In genomic region chr12:94873368-94874085, GRCh38 we compare ENCODE assay signal across 8 cellular contexts.
DNase-seq lines count a peak whose midpoint lies in the region; ATAC-seq, FAIRE-seq and TF ChIP-seq lines count a peak whose summit lies in the region.

No MANE protein-coding gene starts in this region.

- H3F3A ChIP-seq in PC-3 (ENCODE audit: low read length, unreplicated experiment) = no peaks in the 10 kb centered on the region

- intact Hi-C loops in PC-3 (cut with micrococcal nuclease) = loop anchor here (10.0 kb wide), 1 partner anchor 329 kb away; no protein-coding TSS in a partner anchor

- peak overlapping the region; percentile 99 for H3K4me2 ChIP-seq in A549
- H3K4me2 ChIP-seq in PC-3 (ENCODE audit: low read length) = peak overlapping the region; percentile 55
- peak overlapping the region; percentile 45 for H3K4me2 ChIP-seq in osteoblast (ENCODE audit: insufficient read depth, low read length)

- POLR2A ChIA-PET in A549 (lab: Yijun Ruan, JAX) (no interaction called here), PC-3 (lab: Charles Lee; ENCODE audit: unreplicated experiment) (no interaction called here)

- no peaks in the 10 kb centered on the region for H3K9me2 ChIP-seq in PC-3 (replicated peaks; ENCODE audit: low read length)

- no peaks in the 10 kb centered on the region for H3K9me3 ChIP-seq in A549
- no peaks in the 10 kb centered on the region for H3K9me3 ChIP-seq in PC-3 (ENCODE audit: low read length)
- H3K9me3 ChIP-seq in osteoblast (ENCODE audit: low read depth, low read length) = no peaks in the 10 kb centered on the region

- no peak for TF ChIP-seq RAD21 in A549 (conservative IDR thresholded peaks at IDR 0.05 in 1 of 2, IDR thresholded peaks at IDR 0.05 in 1 of 2)

- TF ChIP-seq CTCF in A549 (IDR thresholded peaks at IDR 0.05) (no peak), PC-3 (conservative IDR thresholded peaks at IDR 0.05; ENCODE audit: low read depth, low read length) (no peak), fibroblast of villous mesenchyme (IDR thresholded peaks at IDR 0.05; ENCODE audit: insufficient read depth, low read depth, low read length) (no peak), osteoblast (IDR thresholded peaks at IDR 0.05; ENCODE audit: extremely low read depth, low read depth, low read length) (no peak)

- 0 out of 2 replicates have a peak overlapping the region, but pooled peaks have one; percentile 20 for H2AFZ ChIP-seq in PC-3 (ENCODE audit: low read length)
- H2AFZ ChIP-seq in osteoblast (ENCODE audit: low read length) = no peak overlapping the region

- H3K9ac ChIP-seq in PC-3 (ENCODE audit: low read length) = no peak overlapping the region

- H3K4me1 ChIP-seq in A549 (peaks cover 19% of the 10 kb centered on the region; the same call in 2 of the 3 replicates), PC-3 (ENCODE audit: insufficient read depth, low read length) (no peaks in the 10 kb centered on the region), osteoblast (ENCODE audit: insufficient read depth, low read length) (no peaks in the 10 kb centered on the region)

- H3K36me3 ChIP-seq in PC-3 (ENCODE audit: low read depth, low read length) = no peaks in the 10 kb centered on the region
- no peaks in the 10 kb centered on the region for H3K36me3 ChIP-seq in osteoblast (ENCODE audit: insufficient read depth, low read length)

- peak overlapping the region in 1 of 2 experiments; percentile 70; a peak in 3 of 6 replicates for H3K27ac ChIP-seq in A549
- no peak overlapping the region for H3K27ac ChIP-seq in PC-3 (ENCODE audit: low read length)
- no peak overlapping the region for H3K27ac ChIP-seq in osteoblast (ENCODE audit: low read depth, low read length)

- no TSS peak for BruUV-seq in PC-3 (replicated peaks; lab: Mats Ljungman, UMichigan)

- 9% methylated on average over 10 of the region's 93 CpGs for WGBS in A549 (ENCODE audit: missing lambda C conversion rate)

- H3K4me3 ChIP-seq in A549 (peak overlapping the region; percentile 63), PC-3 (ENCODE audit: low read length) (peak overlapping the region; percentile 40), fibroblast of villous mesenchyme (ENCODE audit: low read depth, low read length) (peak overlapping the region; percentile 68), osteoblast (ENCODE audit: insufficient read depth, low read length) (no peak overlapping the region)

- peak in 1 of 2 experiments; percentile 26 for DNase-seq in A549 (ENCODE audit: low read depth in 1 of 2, low spot score in 1 of 2)
- DNase-seq in PC-3 = no peak
- peak; percentile 49 for DNase-seq in fibroblast of villous mesenchyme (ENCODE audit: low read depth)
- DNase-seq in osteoblast (ENCODE audit: insufficient read length, low spot score, missing footprints) = peak; percentile 75
- DNase-seq in DMS153 treated with DMSO at 0.1 percent for 48 hours (lab: John Stamatoyannopoulos, UW; ENCODE audit: unreplicated experiment) = no peak
- no peak for DNase-seq in activated CD4-positive, alpha-beta T cell treated with anti-CD3 and anti-CD28 coated beads for 48 hours

- no peak for TF ChIP-seq EP300 in A549 (IDR thresholded peaks at IDR 0.05)

- ATAC-seq in A549 (peak; percentile 52 to 59), GM18498 (IDR thresholded peaks at IDR 0.05; ENCODE audit: unreplicated experiment) (peak; percentile 83), HG02678 (IDR thresholded peaks at IDR 0.05; ENCODE audit: unreplicated experiment) (peak; percentile 82), PC-3 (peak; percentile 61)

- CTCF ChIA-PET in A549 (lab: Yijun Ruan, JAX) (interaction anchor here (0.9 to 1.6 kb wide), 6 partner anchors 53 to 327 kb away, joined by 3 to 5 read pairs (median 3); no protein-coding TSS in a partner anchor), PC-3 (lab: Charles Lee) (no interaction called here)

- no peak for FAIRE-seq in A549 (lab: Jason Lieb, UNC)

- H3K79me2 ChIP-seq in PC-3 (ENCODE audit: low read length) (no peaks in the 10 kb centered on the region), osteoblast (ENCODE audit: insufficient read depth, low read length) (no peaks in the 10 kb centered on the region)

- H3K27me3 ChIP-seq in PC-3 (ENCODE audit: low read length) = peaks cover 58% of the 10 kb centered on the region
- peaks cover 59% of the 10 kb centered on the region for H3K27me3 ChIP-seq in osteoblast (ENCODE audit: insufficient read depth, low read length)

- TF ChIP-seq POLR2A in A549 (IDR thresholded peaks at IDR 0.05; ENCODE audit: low read length) = no peak

- H4K20me1 ChIP-seq in PC-3 (ENCODE audit: low read length) = 0 out of 2 replicates have a peak, but pooled peaks cover 3% of the 10 kb centered on the region
- H4K20me1 ChIP-seq in osteoblast (ENCODE audit: insufficient read depth, low read length) = no peaks in the 10 kb centered on the region

TF ChIP-seq in A549, 52 proteins besides CTCF, POLR2A, EP300 and RAD21:
- TF ChIP-seq SREBF2 (IDR thresholded peaks at IDR 0.05) = no peak
- no peak for TF ChIP-seq MAFK (IDR thresholded peaks at IDR 0.05; ENCODE audit: partially characterized antibody)
- no peak for TF ChIP-seq HDAC2 (IDR thresholded peaks at IDR 0.05)
- TF ChIP-seq, protein P1, sequence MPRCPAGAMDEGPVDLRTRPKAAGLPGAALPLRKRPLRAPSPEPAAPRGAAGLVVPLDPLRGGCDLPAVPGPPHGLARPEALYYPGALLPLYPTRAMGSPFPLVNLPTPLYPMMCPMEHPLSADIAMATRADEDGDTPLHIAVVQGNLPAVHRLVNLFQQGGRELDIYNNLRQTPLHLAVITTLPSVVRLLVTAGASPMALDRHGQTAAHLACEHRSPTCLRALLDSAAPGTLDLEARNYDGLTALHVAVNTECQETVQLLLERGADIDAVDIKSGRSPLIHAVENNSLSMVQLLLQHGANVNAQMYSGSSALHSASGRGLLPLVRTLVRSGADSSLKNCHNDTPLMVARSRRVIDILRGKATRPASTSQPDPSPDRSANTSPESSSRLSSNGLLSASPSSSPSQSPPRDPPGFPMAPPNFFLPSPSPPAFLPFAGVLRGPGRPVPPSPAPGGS (IDR thresholded peaks at IDR 0.05) = no peak
- TF ChIP-seq ZSCAN20 (CRISPR knock-in tag; IDR thresholded peaks at IDR 0.05) = no peak
- TF ChIP-seq CEBPB (IDR thresholded peaks at IDR 0.05) = no peak
- no peak for TF ChIP-seq KDM5A (IDR thresholded peaks at IDR 0.05)
- TF ChIP-seq CBX2 (IDR thresholded peaks at IDR 0.05; ENCODE audit: borderline replicate concordance, low read depth) = no peak
- TF ChIP-seq EHMT2 (IDR thresholded peaks at IDR 0.05; ENCODE audit: low read depth) = no peak
- TF ChIP-seq ZC3H11A (IDR thresholded peaks at IDR 0.05) = no peak
- TF ChIP-seq ESRRA (IDR thresholded peaks at IDR 0.05; ENCODE audit: borderline replicate concordance, low read length) = no peak
- TF ChIP-seq MYC (IDR thresholded peaks at IDR 0.05; ENCODE audit: borderline replicate concordance, low read length) = no peak
- TF ChIP-seq, protein P2, sequence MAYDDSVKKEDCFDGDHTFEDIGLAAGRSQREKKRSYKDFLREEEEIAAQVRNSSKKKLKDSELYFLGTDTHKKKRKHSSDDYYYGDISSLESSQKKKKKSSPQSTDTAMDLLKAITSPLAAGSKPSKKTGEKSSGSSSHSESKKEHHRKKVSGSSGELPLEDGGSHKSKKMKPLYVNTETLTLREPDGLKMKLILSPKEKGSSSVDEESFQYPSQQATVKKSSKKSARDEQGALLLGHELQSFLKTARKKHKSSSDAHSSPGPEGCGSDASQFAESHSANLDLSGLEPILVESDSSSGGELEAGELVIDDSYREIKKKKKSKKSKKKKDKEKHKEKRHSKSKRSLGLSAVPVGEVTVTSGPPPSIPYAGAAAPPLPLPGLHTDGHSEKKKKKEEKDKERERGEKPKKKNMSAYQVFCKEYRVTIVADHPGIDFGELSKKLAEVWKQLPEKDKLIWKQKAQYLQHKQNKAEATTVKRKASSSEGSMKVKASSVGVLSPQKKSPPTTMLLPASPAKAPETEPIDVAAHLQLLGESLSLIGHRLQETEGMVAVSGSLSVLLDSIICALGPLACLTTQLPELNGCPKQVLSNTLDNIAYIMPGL (CRISPR knock-in tag; IDR thresholded peaks at IDR 0.05; ENCODE audit: borderline replicate concordance) = no peak
- no peak for TF ChIP-seq NPAS2 (CRISPR knock-in tag; IDR thresholded peaks at IDR 0.05; ENCODE audit: borderline replicate concordance)
- no peak for TF ChIP-seq RNF2 (IDR thresholded peaks at IDR 0.05; ENCODE audit: borderline replicate concordance, low read depth)
TF ChIP-seq in A549: peak in this region for 0.

Comparison
In these comparisons a context has a peak if more than half of its experiments do, and no peak if none do; other contexts are left out.
1. DNase-seq: peak in fibroblast of villous mesenchyme (single experiment) and osteoblast (single experiment); none in PC-3 (single experiment), DMS153 treated with DMSO at 0.1 percent for 48 hours (single experiment) and activated CD4-positive, alpha-beta T cell treated with anti-CD3 and anti-CD28 coated beads for 48 hours (single experiment).
2. H3K4me2 ChIP-seq: peak in every context shown above with its lines; median percentile 99 in A549; 55 in PC-3; 45 in osteoblast.
3. Peak in every context shown above with its lines, with median percentiles within 50 percentile points of each other: ATAC-seq.